In genomic region chr12:98592825-98593322, GRCh38 we compare ENCODE assay signal across 8 cellular contexts. TPM values are rescaled to one million over a fixed set of nuclear protein-coding genes. Genes with fewer than 3 reads are reported as not detected.
DNase-seq lines count a peak whose midpoint lies in the region; ATAC-seq and TF ChIP-seq lines count a peak whose summit lies in the region.

No MANE protein-coding gene starts in this region.

- no peak for TF ChIP-seq EP300 in esophagus muscularis mucosa (IDR thresholded peaks at IDR 0.05)

- peak overlapping the region; percentile 12 for H3K4me3 ChIP-seq in cardiac muscle cell
- H3K4me3 ChIP-seq in SJCRH30, result peak overlapping the region; percentile 95
- peak overlapping the region; percentile 71 to 92 (median 84) for H3K4me3 ChIP-seq in esophagus muscularis mucosa
- peak overlapping the region; percentile 50 for H3K4me3 ChIP-seq in retinal pigment epithelial cell (ENCODE audit: low read length)

- TF ChIP-seq CTCF in cardiac muscle cell (IDR thresholded peaks at IDR 0.05; ENCODE audit: low read depth, low read length), result no peak
- TF ChIP-seq CTCF in esophagus muscularis mucosa (IDR thresholded peaks at IDR 0.05), result no peak
- no peak for TF ChIP-seq CTCF in retinal pigment epithelial cell (conservative IDR thresholded peaks at IDR 0.05; ENCODE audit: low read depth, low read length)
- TF ChIP-seq CTCF in GM10266 (IDR thresholded peaks at IDR 0.05; ENCODE audit: control insufficient read depth, insufficient read depth, low read depth, missing control alignments), result no peak

- 42% methylated on average over 9 of the region's 9 CpGs for WGBS in esophagus muscularis mucosa

- no peak for TF ChIP-seq POLR2A in esophagus muscularis mucosa (IDR thresholded peaks at IDR 0.05; ENCODE audit: low read depth)

- no peaks in the 10 kb centered on the region for H3K9me3 ChIP-seq in cardiac muscle cell (ENCODE audit: low read depth)
- no peaks in the 10 kb centered on the region for H3K9me3 ChIP-seq in SJCRH30 (replicated peaks)
- no peaks in the 10 kb centered on the region for H3K9me3 ChIP-seq in esophagus muscularis mucosa

- ATAC-seq in Right ventricle myocardium inferior, result no peak

- peaks cover 21% of the 10 kb centered on the region for H3K36me3 ChIP-seq in cardiac muscle cell
- peaks cover 29% of the 10 kb centered on the region for H3K36me3 ChIP-seq in SJCRH30
- peaks cover under 1 to 26% (median 8%) of the 10 kb centered on the region in 4 donors for H3K36me3 ChIP-seq in esophagus muscularis mucosa

- intact Hi-C loops in Right ventricle myocardium inferior (cut with DNase I), result loop anchor here (2.0 kb wide), 1 partner anchor 52 kb away; the partner anchor contains the start of genes APAF1 and IKBIP
- intact Hi-C loops in esophagus muscularis mucosa (cut with DNase I), result loop anchor here (2.0 kb wide), 1 partner anchor 52 kb away; the partner anchor contains the start of genes APAF1 and IKBIP

- H3K4me1 ChIP-seq in cardiac muscle cell (ENCODE audit: low read depth) (peaks cover 15% of the 10 kb centered on the region), SJCRH30 (peaks cover 12% of the 10 kb centered on the region), esophagus muscularis mucosa (peaks cover 28 to 36% (median 34%) of the 10 kb centered on the region in 4 donors)

- peak overlapping the region; percentile 85 for H3K27ac ChIP-seq in cardiac muscle cell
- H3K27ac ChIP-seq in SJCRH30, result peak overlapping the region; percentile 2; the same call in 1 of the 2 replicates
- H3K27ac ChIP-seq in esophagus muscularis mucosa (replicated peaks in 1 of 4), result peak overlapping the region; percentile 94 to 99 (median 96)

- DNase-seq in cardiac muscle cell (ENCODE audit: low read depth in 1 of 2, low spot score in 1 of 2) (no peak), Right ventricle myocardium inferior (ENCODE audit: missing footprints) (no peak), SJCRH30 (no peak), esophagus muscularis mucosa (ENCODE audit: extremely low spot score) (no peak), retinal pigment epithelial cell (ENCODE audit: low read depth) (no peak), NCI-H345 (lab: John Stamatoyannopoulos, UW) (no peak), foreskin melanocyte (no peak), GM10266 (ENCODE audit: extremely low spot score) (no peak)

- no peaks in the 10 kb centered on the region for H3K27me3 ChIP-seq in cardiac muscle cell
- H3K27me3 ChIP-seq in SJCRH30, result no peaks in the 10 kb centered on the region
- no peaks in the 10 kb centered on the region for H3K27me3 ChIP-seq in esophagus muscularis mucosa

RNA-seq across cellular contexts. Expression of gene SLC25A3, which starts 0.6 kb away (rescaled TPM):
- total RNA-seq in cardiac muscle cell (1,140 and 1,319 TPM in 2 replicates), Right ventricle myocardium inferior (1,790 TPM), esophagus muscularis mucosa (100 to 1,000 TPM; 505 to 652 (median 520) TPM)
- polyA plus RNA-seq in cardiac muscle cell, result 711 and 804 TPM in 2 replicates
- total RNA-seq in SJCRH30 (2014; rRNA removed; shearing (Covaris generic)), result 667 and 695 TPM in 2 replicates

RNA-seq across cellular contexts. Expression of gene IKBIP, which starts 51.7 kb away (rescaled TPM):
- total RNA-seq in cardiac muscle cell (19.7 and 25.6 TPM in 2 replicates), Right ventricle myocardium inferior (4.8 TPM), esophagus muscularis mucosa (10 to 100 TPM in 2 of 4 donors, 1 to 10 TPM in 2; 4.2 to 14.0 (median 10.2) TPM)
- 22.7 and 31.7 TPM in 2 replicates for polyA plus RNA-seq in cardiac muscle cell
- total RNA-seq in SJCRH30 (2014; rRNA removed; shearing (Covaris generic)), result 50.6 and 60.5 TPM in 2 replicates

RNA-seq across cellular contexts. Expression of gene APAF1, which starts 52.2 kb away (rescaled TPM):
- 13.6 and 13.8 TPM in 2 replicates for total RNA-seq in cardiac muscle cell
- polyA plus RNA-seq in cardiac muscle cell, result 11.8 and 13.4 TPM in 2 replicates
- 4.0 TPM for total RNA-seq in Right ventricle myocardium inferior
- total RNA-seq in SJCRH30 (2014; rRNA removed; shearing (Covaris generic)), result 41.2 and 47.4 TPM in 2 replicates
- total RNA-seq in esophagus muscularis mucosa, result 10 to 100 TPM in 2 of 4 donors, 1 to 10 TPM in 2; 9.1 to 10.9 (median 10.0) TPM

Comparison
In these comparisons a context has a peak if more than half of its experiments do, and no peak if none do; other contexts are left out.
1. H3K27ac ChIP-seq: peak in every context shown above with its lines; median percentile 96 in esophagus muscularis mucosa; 85 in cardiac muscle cell; 2 in SJCRH30.
2. H3K4me3 ChIP-seq: peak in every context shown above with its lines; median percentile 95 in SJCRH30; 84 in esophagus muscularis mucosa; 50 in retinal pigment epithelial cell; 12 in cardiac muscle cell.